ENCODE assay signal across 19 cellular contexts in the genomic region with DNA sequence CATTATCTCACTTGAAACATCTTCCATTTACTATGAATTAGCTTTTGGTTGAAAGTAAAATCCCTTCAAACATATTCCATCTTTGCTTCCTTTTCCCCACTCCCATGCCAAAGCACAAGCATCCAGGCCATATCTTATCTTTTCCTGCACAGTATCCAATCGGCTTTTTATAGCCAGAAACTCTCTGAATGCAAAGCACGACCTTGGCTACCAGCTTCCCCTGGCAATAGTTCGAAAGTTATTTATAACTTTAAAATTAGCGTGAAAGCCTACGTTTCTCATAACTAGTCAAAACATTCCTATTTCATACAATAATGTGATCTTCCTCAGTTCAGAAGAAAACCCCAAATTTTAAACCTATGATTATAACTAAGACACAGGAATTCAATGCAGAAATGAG. TPM values are rescaled to one million over a fixed set of nuclear protein-coding genes. Genes with fewer than 3 reads are reported as not detected.
DNase-seq lines count a peak whose midpoint lies in the region; ATAC-seq and TF ChIP-seq lines count a peak whose summit lies in the region.
"Had no signal": no experiment of that assay in that cellular context is flagged by ENCODE, and none has a peak within 500 bp of the region (broad histone marks: within the 10 kb centered on the region; RNA-seq: fewer than 3 reads in every experiment).

No MANE protein-coding gene starts in this region.

- ATAC-seq in Right ventricle myocardium inferior (peak; percentile 86), heart right ventricle (peak; percentile 42 to 94 (median 90)), aorta (ENCODE audit: low FRiP score) (no peak)
- ATAC-seq: left colon had no signal

- no peak overlapping the region for H2BK12ac ChIP-seq in trophoblast cell (ENCODE audit: low read length)

- no peak overlapping the region for H3K18ac ChIP-seq in trophoblast cell (ENCODE audit: low read length)

- no peaks in the 10 kb centered on the region for H3K36me3 Mint-ChIP-seq in activated naive CD4-positive, alpha-beta T cell treated with anti-CD3 and anti-CD28 coated beads for 36 hours (ENCODE audit: low read depth)

- no peak overlapping the region for H3K14ac ChIP-seq in trophoblast cell (ENCODE audit: low read length)

- H3K9me3 ChIP-seq in heart right ventricle (no peaks in the 10 kb centered on the region), trophoblast cell (ENCODE audit: insufficient read depth, low read depth, low read length) (peaks cover 4% of the 10 kb centered on the region), aorta (ENCODE audit: control insufficient read depth, low read length) (no peaks in the 10 kb centered on the region)
- H3K9me3 ChIP-seq: SK-N-SH had no signal

- H3K27me3 ChIP-seq in heart right ventricle = peaks cover 0 to 19% (median 0%) of the 10 kb centered on the region in 7 donors
- no peaks in the 10 kb centered on the region for H3K27me3 ChIP-seq in trophoblast cell (ENCODE audit: insufficient read depth, low read length)
- H3K27me3 ChIP-seq in aorta (ENCODE audit: control insufficient read depth in 1 of 2, insufficient read depth in 2 of 2, low read length in 1 of 2) = no peaks in the 10 kb centered on the region
- H3K27me3 ChIP-seq in dorsolateral prefrontal cortex = peaks cover 0 to 2% (median 0%) of the 10 kb centered on the region in 45 donors

- intact Hi-C loops in Right ventricle myocardium inferior (cut with DNase I) (no loop called here), cardiac septum (cut with DNase I) (loop anchor here (5.0 kb wide), 1 partner anchor 67 kb away; no protein-coding TSS in a partner anchor), heart right ventricle (cut with DNase I) (loop anchor here in 8 of 10 donors (5.0 to 10.0 kb wide), 4 partner anchors 67 to 87 kb away; no protein-coding TSS in a partner anchor), aorta (cut with DNase I) (loop anchor here (5.0 kb wide), 3 partner anchors 67 to 87 kb away; no protein-coding TSS in a partner anchor), dorsolateral prefrontal cortex (cut with DNase I) (no loop called here)
- intact Hi-C loops in activated naive CD4-positive, alpha-beta T cell treated with anti-CD3 and anti-CD28 coated beads for 36 hours (cut with micrococcal nuclease) = loop anchor here (5.0 to 10.0 kb wide), 2 partner anchors 67 to 459 kb away; no protein-coding TSS in a partner anchor

- H4K8ac ChIP-seq in trophoblast cell (ENCODE audit: low read depth, low read length) = no peak overlapping the region

- no peak overlapping the region for H2BK5ac ChIP-seq in trophoblast cell (ENCODE audit: low read depth, low read length, poor library complexity)

- H3K36me3 ChIP-seq in heart right ventricle (no peaks in the 10 kb centered on the region), trophoblast cell (ENCODE audit: control insufficient read depth in 1 of 2, insufficient read depth in 2 of 2, low read length in 2 of 2) (no peaks in the 10 kb centered on the region), aorta (ENCODE audit: control insufficient read depth in 1 of 2, insufficient read depth in 2 of 2, low read length in 1 of 2) (no peaks in the 10 kb centered on the region)

- no peak overlapping the region for H3K9ac ChIP-seq in trophoblast cell (ENCODE audit: low read length)
- H3K9ac ChIP-seq: SK-N-SH had no signal

- H2AFZ ChIP-seq in trophoblast cell (ENCODE audit: insufficient read depth, low read length, poor library complexity) = no peak overlapping the region

- H3K27ac ChIP-seq in heart right ventricle (peak overlapping the region; percentile 61 to 93 (median 82)), trophoblast cell (ENCODE audit: low read depth, low read length) (no peak overlapping the region), aorta (ENCODE audit: low read depth in 1 of 2, low read length in 2 of 2) (peak overlapping the region in 1 of 2 donors; percentile 61), dorsolateral prefrontal cortex (peak overlapping the region in 1 of 59 donors; percentile 21)
- H3K27ac ChIP-seq: 22Rv1 had no signal

- no peak overlapping the region for H2AK5ac ChIP-seq in trophoblast cell (ENCODE audit: low read length)

- H3K27me3 Mint-ChIP-seq in activated naive CD4-positive, alpha-beta T cell treated with anti-CD3 and anti-CD28 coated beads for 36 hours (ENCODE audit: low read depth) = peaks cover 4% of the 10 kb centered on the region

- H4K91ac ChIP-seq in trophoblast cell (ENCODE audit: low read depth, low read length) = peak overlapping the region; percentile 2

- H3K4me1 Mint-ChIP-seq in activated naive CD4-positive, alpha-beta T cell treated with anti-CD3 and anti-CD28 coated beads for 36 hours (ENCODE audit: low read depth) = no peaks in the 10 kb centered on the region
- H3K4me1 Mint-ChIP-seq: B cell had no signal

- no peaks in the 10 kb centered on the region for H3K79me2 ChIP-seq in trophoblast cell (ENCODE audit: control insufficient read depth, insufficient read depth, low read length, poor library complexity)

- H3K4me3 ChIP-seq in heart right ventricle (peak overlapping the region in 9 of 10 donors; percentile 27 to 54 (median 50)), trophoblast cell (ENCODE audit: low read depth, low read length) (no peak overlapping the region), aorta (ENCODE audit: low read length in 2 of 2) (peak overlapping the region; percentile 49 to 95), dorsolateral prefrontal cortex (peak overlapping the region in 26 of 59 donors; percentile 2 to 49 (median 25)), foreskin fibroblast (ENCODE audit: low read depth in 1 of 2, low read length in 2 of 2) (no peak overlapping the region)

- TF ChIP-seq CTCF in heart right ventricle (IDR thresholded peaks at IDR 0.05) = no peak
- TF ChIP-seq CTCF in dorsolateral prefrontal cortex (IDR thresholded peaks at IDR 0.05 in 54 of 56, conservative IDR thresholded peaks at IDR 0.05 in 2 of 56; ENCODE audit: low read depth in 1 of 56, partially characterized antibody in 56 of 56) = no peak
- TF ChIP-seq CTCF in foreskin fibroblast (IDR thresholded peaks at IDR 0.05; ENCODE audit: low read depth, low read length) = no peak

- H3K4me2 ChIP-seq in trophoblast cell (ENCODE audit: low read length) = peak overlapping the region; percentile 55
- H3K4me2 ChIP-seq: SK-N-SH had no signal

- H3K23ac ChIP-seq in trophoblast cell (ENCODE audit: low read length) = no peak overlapping the region

- H3K4me1 ChIP-seq in heart right ventricle = peaks cover 0 to 29% (median 10%) of the 10 kb centered on the region in 9 donors
- peaks cover 0 to 2% of the 10 kb centered on the region in 2 experiments for H3K4me1 ChIP-seq in trophoblast cell (ENCODE audit: control insufficient read depth in 1 of 2, insufficient read depth in 2 of 2, low read length in 2 of 2)
- peaks cover 0 to 2% of the 10 kb centered on the region in 2 donors for H3K4me1 ChIP-seq in aorta (ENCODE audit: control insufficient read depth in 1 of 2, insufficient read depth in 2 of 2, low read length in 2 of 2)

- H3K4me3 Mint-ChIP-seq in activated naive CD4-positive, alpha-beta T cell treated with anti-CD3 and anti-CD28 coated beads for 36 hours = no peak overlapping the region
- H3K4me3 Mint-ChIP-seq: activated CD4-positive, alpha-beta T cell treated with anti-CD3 and anti-CD28 coated beads, Interleukin-2, amount 10 ng/mL, durations not matched to agents 24 days and 14 days; B cell had no signal

- H2BK120ac ChIP-seq in trophoblast cell (ENCODE audit: insufficient read depth, low read length, poor library complexity) = no peak overlapping the region

- H3K9me3 Mint-ChIP-seq in activated naive CD4-positive, alpha-beta T cell treated with anti-CD3 and anti-CD28 coated beads for 36 hours = no peaks in the 10 kb centered on the region
- H3K9me3 Mint-ChIP-seq: activated CD4-positive, alpha-beta T cell treated with anti-CD3 and anti-CD28 coated beads, Interleukin-2, amount 10 ng/mL, durations not matched to agents 24 days and 14 days had no signal

- no peak overlapping the region for H3K4ac ChIP-seq in trophoblast cell (ENCODE audit: low read depth, low read length)

- CTCF ChIA-PET in activated naive CD4-positive, alpha-beta T cell treated with anti-CD3 and anti-CD28 coated beads for 36 hours (lab: Charles Lee) = interaction anchor here (3.0 to 4.8 kb wide), 2 partner anchors 83 to 93 kb away, joined by 21 to 169 read pairs; no protein-coding TSS in a partner anchor

- 3 to 5% methylated on average over 5 of the region's 5 CpGs for WGBS in heart right ventricle, 2 donors
- WGBS in trophoblast cell (ENCODE audit: extremely low coverage, insufficient coverage, insufficient read length) = no CpG with 5 or more reads among the region's 5 CpGs
- WGBS in aorta, 2 donors = 2% methylated on average over 5 of the region's 5 CpGs

- H3K27ac Mint-ChIP-seq in activated naive CD4-positive, alpha-beta T cell treated with anti-CD3 and anti-CD28 coated beads for 36 hours = no peak overlapping the region
- H3K27ac Mint-ChIP-seq: activated CD4-positive, alpha-beta T cell treated with anti-CD3 and anti-CD28 coated beads, Interleukin-2, amount 10 ng/mL, durations not matched to agents 24 days and 14 days; B cell had no signal

- no peak for DNase-seq in Right ventricle myocardium inferior (ENCODE audit: missing footprints)
- DNase-seq in cardiac septum (ENCODE audit: low spot score) = no peak
- peak in 1 of 2 donors; percentile 21 for DNase-seq in heart right ventricle
- DNase-seq in trophoblast cell = no peak
- no peak for DNase-seq in aorta
- DNase-seq in dorsolateral prefrontal cortex = no peak
- no peak for DNase-seq in activated naive CD4-positive, alpha-beta T cell treated with anti-CD3 and anti-CD28 coated beads for 36 hours
- no peak for DNase-seq in foreskin fibroblast
- DNase-seq: activated CD4-positive, alpha-beta T cell treated with anti-CD3 and anti-CD28 coated beads, Interleukin-2, amount 10 ng/mL, durations not matched to agents 24 days and 14 days; activated gamma-delta T cell treated with Interleukin-2 at 50 U/mL for 16 hours; left colon; NCI-H1105 treated with DMSO at 0.1 percent for 48 hours; NCI-H526; SK-N-SH; small intestine; stimulated activated CD4-positive, alpha-beta T cell treated with anti-CD3 and anti-CD28 coated beads, Interleukin-4, amount 100 ng/mL, for 4 hours had no signal

- no peak overlapping the region for H4K12ac ChIP-seq in trophoblast cell (ENCODE audit: low read depth, low read length)

- H3K79me1 ChIP-seq in trophoblast cell (ENCODE audit: low read length) = no peaks in the 10 kb centered on the region

RNA-seq across cellular contexts. Expression of gene CTNNA3, which starts 0.4 kb away (rescaled TPM):
- 120 TPM for total RNA-seq in Right ventricle myocardium inferior
- total RNA-seq in cardiac septum = 198 TPM
- 100 to 1,000 TPM; 101 to 213 (median 189) TPM for total RNA-seq in heart right ventricle
- 1 to 10 TPM; 2.0 to 4.0 TPM for polyA plus RNA-seq in heart right ventricle
- polyA plus RNA-seq in trophoblast cell (2013) = 4.0 and 4.8 TPM in 2 replicates
- total RNA-seq in aorta = 1 to 10 TPM; 8.8 to 8.9 TPM
- 1 to 10 TPM in 1 of 2 donors, under 1 TPM in 1; 0.38 to 1.5 TPM for polyA plus RNA-seq in aorta
- 100 to 1,000 TPM in 38 of 120 experiments, 10 to 100 TPM in 81, 1 to 10 TPM in 1; 6.6 to 278 (median 75.4) TPM for total RNA-seq in dorsolateral prefrontal cortex
- not detected for total RNA-seq in activated naive CD4-positive, alpha-beta T cell treated with anti-CD3 and anti-CD28 coated beads for 36 hours
- total RNA-seq: activated CD4-positive, alpha-beta T cell treated with anti-CD3 and anti-CD28 coated beads, Interleukin-2, amount 10 ng/mL, durations not matched to agents 24 days and 14 days; B cell; fibroblast of villous mesenchyme had no signal
- polyA plus RNA-seq: SK-N-SH had no signal

Comparison
In these comparisons a context has a peak if more than half of its experiments do, and no peak if none do; other contexts are left out.
1. intact Hi-C loops: an anchor here in cardiac septum (5.0 kb wide), heart right ventricle (5.0 to 10.0 kb wide), aorta (5.0 kb wide) and activated naive CD4-positive, alpha-beta T cell treated with anti-CD3 and anti-CD28 coated beads for 36 hours (5.0 to 10.0 kb wide); none called in Right ventricle myocardium inferior and dorsolateral prefrontal cortex.
2. H3K4me3 ChIP-seq: peak in heart right ventricle (9 of 10) and aorta (2 of 2); none in trophoblast cell (single experiment) and foreskin fibroblast (0 of 2).
3. RNA of gene CTNNA3, which starts 0.4 kb away (total RNA-seq): 198 TPM in cardiac septum (single experiment), 101 to 213 TPM in heart right ventricle, 120 TPM in Right ventricle myocardium inferior (single experiment), 6.6 to 278 TPM in dorsolateral prefrontal cortex and 8.8 to 8.9 TPM in aorta; not detected in activated naive CD4-positive, alpha-beta T cell treated with anti-CD3 and anti-CD28 coated beads for 36 hours; every median in the first group is over 4 times any median in the second.